In genomic region chr5:42876375-42876844, GRCh38 we compare ENCODE assay signal across 1 cellular context.
TF ChIP-seq lines count a peak whose summit lies in the region.

No MANE protein-coding gene starts in this region.

TF ChIP-seq in K562, 482 proteins besides CTCF, POLR2A, EP300 and RAD21 (continued from another document and continues in another):
- TF ChIP-seq RERE (CRISPR knock-in tag; IDR thresholded peaks at IDR 0.05; ENCODE audit: borderline replicate concordance) (no peak), C11orf30 (IDR thresholded peaks at IDR 0.05; ENCODE audit: low read depth) (peak; percentile 97), BACH1 (tag; IDR thresholded peaks at IDR 0.05) (peak; percentile 42; the same call in 1 of the 2 replicates), ZBTB2 (IDR thresholded peaks at IDR 0.05) (peak; percentile 28; the same call in 1 of the 2 replicates), ARNT (IDR thresholded peaks at IDR 0.05) (peak in 1 of 2 experiments; percentile 83; a peak in 2 of 4 replicates), TRIM28 (IDR thresholded peaks at IDR 0.05) (peak; percentile 62; the same call in 1 of the 2 replicates), SIRT6 (IDR thresholded peaks at IDR 0.05; ENCODE audit: low read depth, low read length) (no peak), FOXM1 (IDR thresholded peaks at IDR 0.05; ENCODE audit: low read depth) (peak; percentile 40), FOXM1 (CRISPR knock-in tag; IDR thresholded peaks at IDR 0.05; ENCODE audit: low read depth) (no peak), ATF7 (IDR thresholded peaks at IDR 0.05) (peak; percentile 58; the same call in 1 of the 2 replicates), ZFP1 (CRISPR knock-in tag; IDR thresholded peaks at IDR 0.05) (no peak), PCBP2 (IDR thresholded peaks at IDR 0.05; ENCODE audit: low read depth, low read length, poor library complexity, severe bottlenecking) (no peak), TAF15 (IDR thresholded peaks at IDR 0.05; ENCODE audit: low read depth, low read length) (no peak), ZNF584 (CRISPR knock-in tag; IDR thresholded peaks at IDR 0.05; ENCODE audit: low read depth) (peak; percentile 71; the same call in 1 of the 2 replicates), FOXJ2 (tag; IDR thresholded peaks at IDR 0.05) (0 out of 2 replicates have a peak, but pooled peaks have one; percentile 45), RBM34 (IDR thresholded peaks at IDR 0.05; ENCODE audit: borderline replicate concordance, insufficient read depth, low read length) (no peak), ZC3H4 (CRISPR knock-in tag; IDR thresholded peaks at IDR 0.05; ENCODE audit: borderline replicate concordance) (no peak), PHB2 (IDR thresholded peaks at IDR 0.05; ENCODE audit: low read depth) (no peak), MCM2 (IDR thresholded peaks at IDR 0.05; ENCODE audit: low read depth) (no peak), TEAD1 (CRISPR knock-in tag; IDR thresholded peaks at IDR 0.05) (0 out of 4 replicates have a peak, but pooled peaks of 1 of the 2 experiments have one; percentile 66), MXI1 (IDR thresholded peaks at IDR 0.05; ENCODE audit: low read depth, low read length) (no peak), EHMT2 (IDR thresholded peaks at IDR 0.05) (peak; percentile 79), ETS1 (conservative IDR thresholded peaks at IDR 0.05; ENCODE audit: control insufficient read depth, low read depth, low read length) (no peak), TRIM24 (IDR thresholded peaks at IDR 0.05) (peak; percentile 76 to 90), NRF1 (conservative IDR thresholded peaks at IDR 0.05 in 1 of 2, IDR thresholded peaks at IDR 0.05 in 1 of 2) (peak in 1 of 2 experiments; percentile 45; a peak in 2 of 4 replicates), STAT5A (IDR thresholded peaks at IDR 0.05; ENCODE audit: borderline replicate concordance, low read length) (0 out of 2 replicates have a peak, but pooled peaks have one; percentile 22), PKNOX1 (IDR thresholded peaks at IDR 0.05) (peak; percentile 91), TEAD4 (IDR thresholded peaks at IDR 0.05; ENCODE audit: low read length) (peak; percentile 79), TEAD4 (CRISPR knock-in tag; IDR thresholded peaks at IDR 0.05; ENCODE audit: borderline replicate concordance) (no peak), JUND (IDR thresholded peaks at IDR 0.05; ENCODE audit: borderline replicate concordance, low read depth, low read length) (peak; percentile 56; the same call in 1 of the 2 replicates), JUND (tag; IDR thresholded peaks at IDR 0.05; ENCODE audit: borderline replicate concordance, low read depth, low read length) (peak; percentile 80; the same call in 2 of the 3 replicates), NR4A1 (CRISPR knock-in tag; IDR thresholded peaks at IDR 0.05) (no peak), NR4A1 (tag; IDR thresholded peaks at IDR 0.05) (no peak), ZNF121 (CRISPR knock-in tag; conservative IDR thresholded peaks at IDR 0.05) (no peak), ZNF589 (CRISPR knock-in tag; IDR thresholded peaks at IDR 0.05; ENCODE audit: low read depth) (0 out of 2 replicates have a peak, but pooled peaks have one; percentile 18), ZNF134 (CRISPR knock-in tag; conservative IDR thresholded peaks at IDR 0.05) (no peak), SOX6 (IDR thresholded peaks at IDR 0.05) (peak; percentile 90), RNF2 (IDR thresholded peaks at IDR 0.05) (peak; percentile 79; the same call in 1 of the 2 replicates), ATF1 (CRISPR knock-in tag; IDR thresholded peaks at IDR 0.05) (no peak), ATF1 (tag; IDR thresholded peaks at IDR 0.05) (peak; percentile 61), LEF1 (IDR thresholded peaks at IDR 0.05) (peak; percentile 94), CBFB (CRISPR knock-in tag; IDR thresholded peaks at IDR 0.05) (no peak), ZNF24 (IDR thresholded peaks at IDR 0.05) (0 out of 2 replicates have a peak, but pooled peaks have one; percentile 30), AFF1 (IDR thresholded peaks at IDR 0.05; ENCODE audit: low read depth in 1 of 2, partially characterized antibody in 2 of 2) (peak in 1 of 2 experiments; percentile 92), TAF7 (tag; IDR thresholded peaks at IDR 0.05) (no peak), MTA2 (IDR thresholded peaks at IDR 0.05; ENCODE audit: low read depth) (0 out of 2 replicates have a peak, but pooled peaks have one; percentile 15), FOXK2 (conservative IDR thresholded peaks at IDR 0.05 in 1 of 2, IDR thresholded peaks at IDR 0.05 in 1 of 2; ENCODE audit: low read depth in 2 of 2) (peak in 1 of 2 experiments; percentile 58; a peak in 2 of 4 replicates), GATAD2B (IDR thresholded peaks at IDR 0.05; ENCODE audit: borderline replicate concordance) (peak; percentile 76; the same call in 1 of the 2 replicates), TCF3 (CRISPR knock-in tag; IDR thresholded peaks at IDR 0.05) (peak; percentile 58), HES1 (IDR thresholded peaks at IDR 0.05; ENCODE audit: low read depth) (peak; percentile 77), MLLT1 (IDR thresholded peaks at IDR 0.05) (no peak), CHAMP1 (IDR thresholded peaks at IDR 0.05) (peak; percentile 76; the same call in 1 of the 2 replicates), CBFA2T2 (conservative IDR thresholded peaks at IDR 0.05) (peak; percentile 58)
